ENCODE assay signal across 8 cellular contexts in genomic region chr7:73937650-73938049, GRCh38.
DNase-seq lines count a peak whose midpoint lies in the region; ATAC-seq and TF ChIP-seq lines count a peak whose summit lies in the region.
"Not testable (repeated sequence)": the region's sequence is repeated elsewhere in the genome, so short reads cannot be mapped to it uniquely, and the experiment has no call there.

No MANE protein-coding gene starts in this region.

- H3K36me3 ChIP-seq in GM23248 (ENCODE audit: low read depth); adipocyte (ENCODE audit: control insufficient read depth, insufficient read depth, low read length, severe bottlenecking); thoracic aorta: not testable (repeated sequence)

- H4K20me1 ChIP-seq in GM23248 (ENCODE audit: insufficient read depth) = not testable (repeated sequence)

- in situ Hi-C loops in GM23248 (cut with MboI) = not testable (repeated sequence)

- not testable (repeated sequence) for TF ChIP-seq CTCF in AG09309 (IDR thresholded peaks at IDR 0.05; ENCODE audit: control insufficient read depth, insufficient read depth, low read depth, low read length, missing control alignments); cardiac fibroblast (IDR thresholded peaks at IDR 0.05; ENCODE audit: low read depth, low read length); fibroblast of mammary gland (conservative IDR thresholded peaks at IDR 0.05; ENCODE audit: control insufficient read depth, insufficient read depth, low read depth, low read length); foreskin keratinocyte (conservative IDR thresholded peaks at IDR 0.05); thoracic aorta (IDR thresholded peaks at IDR 0.05)

- H3F3A ChIP-seq in GM23248 (ENCODE audit: insufficient read depth) = peaks cover 17% of the 10 kb centered on the region

- not testable (repeated sequence) for H3K9me3 ChIP-seq in GM23248 (ENCODE audit: low read depth); thoracic aorta
- peaks cover 11% of the 10 kb centered on the region for H3K9me3 ChIP-seq in adipocyte (ENCODE audit: control insufficient read depth, low read length)

- peaks cover 31% of the 10 kb centered on the region for H3K4me1 ChIP-seq in GM23248 (ENCODE audit: insufficient read depth)
- peaks cover 19% of the 10 kb centered on the region for H3K4me1 ChIP-seq in adipocyte (ENCODE audit: control insufficient read depth, insufficient read depth, low read length)
- H3K4me1 ChIP-seq in foreskin keratinocyte = not testable (repeated sequence)
- peaks cover 6 to 15% of the 10 kb centered on the region in 2 donors for H3K4me1 ChIP-seq in thoracic aorta (ENCODE audit: control insufficient read depth in 1 of 2, low read depth in 2 of 2)

- H3K4me2 ChIP-seq in GM23248 (ENCODE audit: unreplicated experiment) = peak overlapping the region; percentile 50

- H3K27me3 ChIP-seq in GM23248 (replicated peaks; ENCODE audit: insufficient read depth); adipocyte (replicated peaks; ENCODE audit: control insufficient read depth, insufficient read depth, low read length); thoracic aorta (replicated peaks; ENCODE audit: insufficient read depth): not testable (repeated sequence)
- peaks cover 25% of the 10 kb centered on the region for H3K27me3 ChIP-seq in foreskin keratinocyte

- WGBS in GM23248 (ENCODE audit: low coverage in 1 of 2, low lambda C conversion rate in 2 of 2, missing lambda C conversion rate in 2 of 2), 2 experiments = 1 to 5% methylated on average over 5 of the region's 5 CpGs

- ATAC-seq in foreskin keratinocyte = peak; percentile 20
- not testable (repeated sequence) for ATAC-seq in thoracic aorta (ENCODE audit: insufficient number of reproducible peaks, low FRiP score, low read depth)

- 0 out of 2 replicates have a peak overlapping the region, but pooled peaks have one; percentile 35 for H2AFZ ChIP-seq in GM23248

- not testable (repeated sequence) for H3K79me2 ChIP-seq in GM23248 (ENCODE audit: insufficient read depth)

- DNase-seq in AG09309 (ENCODE audit: low read depth) = peak; percentile 39
- peak; percentile 74 for DNase-seq in GM23248
- DNase-seq in NCI-H2171 (lab: John Stamatoyannopoulos, UW) = peak; percentile 22
- peak; percentile 57 for DNase-seq in adipocyte (ENCODE audit: low read depth)
- DNase-seq in cardiac fibroblast (ENCODE audit: low read depth in 2 of 2) = peak; percentile 11 to 51
- DNase-seq in fibroblast of mammary gland (ENCODE audit: low read depth) = peak; percentile 54
- DNase-seq in foreskin keratinocyte = peak; percentile 30 to 55
- DNase-seq in thoracic aorta (ENCODE audit: low spot score) = peak; percentile 29

- not testable (repeated sequence) for H3K9me2 ChIP-seq in GM23248 (ENCODE audit: insufficient read depth)

- H3K4me3 ChIP-seq in AG09309 (ENCODE audit: control insufficient read depth, low read depth, low read length); GM23248; adipocyte (ENCODE audit: low read length); cardiac fibroblast (replicated peaks in 1 of 2; ENCODE audit: low read depth in 2 of 2, low read length in 2 of 2); fibroblast of mammary gland (ENCODE audit: control insufficient read depth, low read depth, low read length); thoracic aorta: not testable (repeated sequence)

- H3K9ac ChIP-seq in GM23248 = peak overlapping the region; percentile 56
- peak overlapping the region; percentile 42 for H3K9ac ChIP-seq in adipocyte (ENCODE audit: low read length)

- H3K27ac ChIP-seq in GM23248 (peak overlapping the region; percentile 74), thoracic aorta (peak overlapping the region in 1 of 2 donors; percentile 37)
- not testable (repeated sequence) for H3K27ac ChIP-seq in foreskin keratinocyte

Comparison
In these comparisons a context has a peak if more than half of its experiments do, and no peak if none do; other contexts are left out.
1. DNase-seq: peak in every context shown above with its lines; median percentile 74 in GM23248; 57 in adipocyte; 54 in fibroblast of mammary gland; 42 in foreskin keratinocyte; 39 in AG09309; 31 in cardiac fibroblast; 29 in thoracic aorta; 22 in NCI-H2171.